In genomic region chr3:117589454-117589853, GRCh38 we compare ENCODE assay signal across 14 cellular contexts.
A peak's percentile ranks its signal among the peaks of the same experiment; 100 is the strongest.
DNase-seq lines count a peak whose midpoint lies in the region; ATAC-seq lines count a peak whose summit lies in the region.
"Had no signal": no experiment of that assay in that cellular context is flagged by ENCODE, and none has a peak within 500 bp of the region (broad histone marks: within the 10 kb centered on the region; RNA-seq: fewer than 3 reads in every experiment).

No MANE protein-coding gene starts in this region.

- no peaks in the 10 kb centered on the region for H3K9me3 ChIP-seq in MG63

- DNase-seq in MG63 (peak; percentile 6), NCI-H345 (lab: John Stamatoyannopoulos, UW) (peak; percentile 71), fibroblast of peridontal ligament (ENCODE audit: extremely low read depth) (peak; percentile 55)
- DNase-seq in stimulated activated CD8-positive, alpha-beta memory T cell treated with anti-CD3 and anti-CD28 coated beads, Interleukin-4, amount 100 ng/mL, for 48 hours = no peak
- no peak for DNase-seq in activated T-cell treated with anti-CD3 and anti-CD28 coated beads, Interleukin-2, amount 50 U/mL, for 24 hours
- no peak for DNase-seq in activated CD4-positive, alpha-beta T cell treated with anti-CD3 and anti-CD28 coated beads, Interleukin-2, amount 50 U/mL, for 1 hour
- DNase-seq: ACHN; HFFc6; KBM-7; posterior cingulate gyrus; stimulated activated CD4-positive, alpha-beta T cell treated with anti-CD3 and anti-CD28 coated beads, Interleukin-2, amount 100 ng/mL, for 24 hours had no signal

- H3K4me1 Mint-ChIP-seq in activated T-cell treated with anti-CD3 and anti-CD28 coated beads, Interleukin-2, amount 50 U/mL, for 24 hours (ENCODE audit: low read depth) = no peaks in the 10 kb centered on the region
- H3K4me1 Mint-ChIP-seq: stimulated activated effector memory CD8-positive, alpha-beta T cell treated with anti-CD3 and anti-CD28 coated beads, Interleukin-12 subunit alpha, Interleukin-12 subunit beta, amount 100 ng/mL, for 72 hours had no signal

- no peaks in the 10 kb centered on the region for H3K36me3 Mint-ChIP-seq in activated T-cell treated with anti-CD3 and anti-CD28 coated beads, Interleukin-2, amount 50 U/mL, for 24 hours (ENCODE audit: low read depth)
- H3K36me3 Mint-ChIP-seq: stimulated activated effector memory CD8-positive, alpha-beta T cell treated with anti-CD3 and anti-CD28 coated beads, Interleukin-12 subunit alpha, Interleukin-12 subunit beta, amount 100 ng/mL, for 72 hours had no signal

- peak overlapping the region; percentile 32 for H2AFZ ChIP-seq in ACC112 (ENCODE audit: low read length, unreplicated experiment)

- ATAC-seq in GM19463 (IDR thresholded peaks at IDR 0.05; ENCODE audit: unreplicated experiment) = no peak
- ATAC-seq: stimulated activated effector memory CD8-positive, alpha-beta T cell treated with anti-CD3 and anti-CD28 coated beads, Interleukin-12 subunit alpha, Interleukin-12 subunit beta, amount 100 ng/mL, for 72 hours had no signal

- H3K27me3 ChIP-seq in ACC112 (ENCODE audit: insufficient read depth, low read length) (no peaks in the 10 kb centered on the region; the same call in 1 of the 2 replicates), MG63 (no peaks in the 10 kb centered on the region)

- H3K27ac ChIP-seq in ACC112 (ENCODE audit: low read depth, low read length) = no peak overlapping the region

- peaks cover 7% of the 10 kb centered on the region for H3K9me3 Mint-ChIP-seq in activated T-cell treated with anti-CD3 and anti-CD28 coated beads, Interleukin-2, amount 50 U/mL, for 24 hours
- H3K9me3 Mint-ChIP-seq: HFFc6 had no signal

- no peaks in the 10 kb centered on the region for H3K27me3 Mint-ChIP-seq in activated T-cell treated with anti-CD3 and anti-CD28 coated beads, Interleukin-2, amount 50 U/mL, for 24 hours

- H3K36me3 ChIP-seq in ACC112 (ENCODE audit: insufficient read depth, low read length) (no peaks in the 10 kb centered on the region), MG63 (no peaks in the 10 kb centered on the region)

- H3K4me3 Mint-ChIP-seq in activated T-cell treated with anti-CD3 and anti-CD28 coated beads, Interleukin-2, amount 50 U/mL, for 24 hours = no peak overlapping the region
- H3K4me3 Mint-ChIP-seq: HFFc6; stimulated activated effector memory CD8-positive, alpha-beta T cell treated with anti-CD3 and anti-CD28 coated beads, Interleukin-12 subunit alpha, Interleukin-12 subunit beta, amount 100 ng/mL, for 72 hours had no signal

- no peak overlapping the region for H3K4me3 ChIP-seq in ACC112 (ENCODE audit: low read depth, low read length)
- no peak overlapping the region for H3K4me3 ChIP-seq in MG63

- H3K4me1 ChIP-seq in ACC112 (ENCODE audit: control insufficient read depth, insufficient read depth, low read length, unreplicated experiment) = peaks cover 6% of the 10 kb centered on the region

- no peaks in the 10 kb centered on the region for H3K79me2 ChIP-seq in ACC112 (ENCODE audit: control insufficient read depth, insufficient read depth, low read length, unreplicated experiment)

- no peak overlapping the region for H3K27ac Mint-ChIP-seq in activated T-cell treated with anti-CD3 and anti-CD28 coated beads, Interleukin-2, amount 50 U/mL, for 24 hours
- H3K27ac Mint-ChIP-seq: HFFc6; stimulated activated effector memory CD8-positive, alpha-beta T cell treated with anti-CD3 and anti-CD28 coated beads, Interleukin-12 subunit alpha, Interleukin-12 subunit beta, amount 100 ng/mL, for 72 hours had no signal

Comparison
In these comparisons a context has a peak if more than half of its experiments do, and no peak if none do; other contexts are left out.
1. DNase-seq: peak in MG63 (single experiment), NCI-H345 (single experiment) and fibroblast of peridontal ligament (single experiment); none in stimulated activated CD8-positive, alpha-beta memory T cell treated with anti-CD3 and anti-CD28 coated beads, Interleukin-4, amount 100 ng/mL, for 48 hours (single experiment), activated T-cell treated with anti-CD3 and anti-CD28 coated beads, Interleukin-2, amount 50 U/mL, for 24 hours (single experiment) and activated CD4-positive, alpha-beta T cell treated with anti-CD3 and anti-CD28 coated beads, Interleukin-2, amount 50 U/mL, for 1 hour (single experiment).